In genomic region chr10:72425133-72425532, GRCh38 we compare ENCODE assay signal across 17 cellular contexts.
DNase-seq lines count a peak whose midpoint lies in the region; ATAC-seq lines count a peak whose summit lies in the region.
"Had no signal": no experiment of that assay in that cellular context is flagged by ENCODE, and none has a peak within 500 bp of the region (broad histone marks: within the 10 kb centered on the region; RNA-seq: fewer than 3 reads in every experiment).

No MANE protein-coding gene starts in this region.

- ATAC-seq in HG03432 (IDR thresholded peaks at IDR 0.05; ENCODE audit: unreplicated experiment) (no peak), HG02938 (IDR thresholded peaks at IDR 0.05; ENCODE audit: unreplicated experiment) (no peak)
- ATAC-seq: activated T-helper 17 cell treated with anti-CD3 and anti-CD28 coated beads, Interleukin-2, amount 50 U/mL, for 72 hours; gastrocnemius medialis had no signal

- H3K9me3 ChIP-seq in adipocyte (ENCODE audit: control insufficient read depth, low read length), result no peaks in the 10 kb centered on the region
- H3K9me3 ChIP-seq: gastrocnemius medialis, Peyer's patch had no signal

- no peaks in the 10 kb centered on the region for H3K4me1 ChIP-seq in adipocyte (ENCODE audit: control insufficient read depth, insufficient read depth, low read length)
- H3K4me1 ChIP-seq: gastrocnemius medialis, Peyer's patch had no signal

- peak overlapping the region; percentile 35 for H3K9ac ChIP-seq in adipocyte (ENCODE audit: low read length)

- DNase-seq in adipocyte (ENCODE audit: low read depth), result no peak
- DNase-seq in epidermal melanocyte (ENCODE audit: insufficient read length, low spot score), result peak; percentile 48
- peak; percentile 3 for DNase-seq in iris pigment epithelial cell (ENCODE audit: low read depth)
- DNase-seq in retina, result peak; percentile 46
- DNase-seq in NCI-H2081 treated with DMSO at 0.1 percent for 48 hours (lab: John Stamatoyannopoulos, UW), result no peak
- no peak for DNase-seq in DMS 273 treated with DMSO at 0.1 percent for 48 hours (lab: John Stamatoyannopoulos, UW)
- DNase-seq: brain microvascular endothelial cell, gastrocnemius medialis, islet precursor cell, KG1, NCI-H1092, NCI-H2171, NCI-H82, Peyer's patch had no signal

- no peak overlapping the region for H3K4me3 ChIP-seq in adipocyte (ENCODE audit: low read length)
- H3K4me3 ChIP-seq: gastrocnemius medialis, Peyer's patch had no signal

- H3K36me3 ChIP-seq in adipocyte (ENCODE audit: control insufficient read depth, insufficient read depth, low read length, severe bottlenecking), result peaks cover 17% of the 10 kb centered on the region

- no peaks in the 10 kb centered on the region for H3K27me3 ChIP-seq in adipocyte (replicated peaks; ENCODE audit: control insufficient read depth, insufficient read depth, low read length)
- H3K27me3 ChIP-seq: brain microvascular endothelial cell, gastrocnemius medialis, Peyer's patch had no signal

Comparison
In these comparisons a context has a peak if more than half of its experiments do, and no peak if none do; other contexts are left out.
1. DNase-seq: peak in epidermal melanocyte (single experiment), iris pigment epithelial cell (single experiment) and retina (single experiment); none in adipocyte (single experiment), NCI-H2081 treated with DMSO at 0.1 percent for 48 hours (single experiment) and DMS 273 treated with DMSO at 0.1 percent for 48 hours (single experiment).